Comparison of ENCODE assay signal across 1 cellular context in genomic region chr9:97501177-97501971, GRCh38.
TF ChIP-seq lines count a peak whose summit lies in the region.

Gene TMOD1, plus strand, starts transcription at chr9:97501666. Its CDS starts 22,523 bp downstream, at chr9:97524189.

TF ChIP-seq in K562, 482 proteins besides CTCF, POLR2A, EP300 and RAD21 (continued from another document and continues in another):
- TF ChIP-seq ZNF318 (IDR thresholded peaks at IDR 0.05; ENCODE audit: borderline replicate concordance in 1 of 2, low read depth in 1 of 2) (no peak), TFE3 (CRISPR knock-in tag; IDR thresholded peaks at IDR 0.05) (no peak), MTA2 (IDR thresholded peaks at IDR 0.05; ENCODE audit: low read depth) (no peak), ZNF175 (CRISPR knock-in tag; IDR thresholded peaks at IDR 0.05; ENCODE audit: low read depth) (no peak), BHLHE40 (IDR thresholded peaks at IDR 0.05; ENCODE audit: low read length) (no peak), CCNT2 (IDR thresholded peaks at IDR 0.05; ENCODE audit: borderline replicate concordance, extremely low read depth, insufficient read length, low read depth, low read length) (peak; percentile 60), TEAD1 (CRISPR knock-in tag; IDR thresholded peaks at IDR 0.05) (no peak; a peak in 1 of 4 replicates), UBTF (IDR thresholded peaks at IDR 0.05; ENCODE audit: borderline replicate concordance in 1 of 2, low read depth in 2 of 2, low read length in 2 of 2) (peak; percentile 8 to 63; a peak in 1 of 4 replicates), NFYB (IDR thresholded peaks at IDR 0.05; ENCODE audit: extremely low read depth, insufficient read length) (no peak), ZNF398 (CRISPR knock-in tag; IDR thresholded peaks at IDR 0.05) (no peak), KAT8 (IDR thresholded peaks at IDR 0.05; ENCODE audit: low read depth) (no peak), CREBBP (IDR thresholded peaks at IDR 0.05; ENCODE audit: low read depth, low read length) (no peak), MYNN (IDR thresholded peaks at IDR 0.05) (no peak), MYNN (CRISPR knock-in tag; IDR thresholded peaks at IDR 0.05) (no peak), CBX1 (IDR thresholded peaks at IDR 0.05; ENCODE audit: low read depth) (0 out of 2 replicates have a peak, but pooled peaks have one; percentile 44), NCOA2 (IDR thresholded peaks at IDR 0.05; ENCODE audit: partially characterized antibody in 2 of 2) (no peak), ZNF316 (IDR thresholded peaks at IDR 0.05) (no peak), JUN (IDR thresholded peaks at IDR 0.05; ENCODE audit: borderline replicate concordance, low read depth, low read length) (no peak), JUN (CRISPR knock-in tag; IDR thresholded peaks at IDR 0.05; ENCODE audit: borderline replicate concordance) (no peak), NFRKB (IDR thresholded peaks at IDR 0.05; ENCODE audit: low read depth) (no peak), SREBF1 (IDR thresholded peaks at IDR 0.05; ENCODE audit: borderline replicate concordance, low read depth, low read length) (no peak), BCLAF1 (IDR thresholded peaks at IDR 0.05; ENCODE audit: borderline replicate concordance in 1 of 2, control insufficient read depth in 1 of 2, low read depth in 2 of 2, low read length in 1 of 2) (no peak), HEY1 (CRISPR knock-in tag; IDR thresholded peaks at IDR 0.05; ENCODE audit: borderline replicate concordance) (no peak), U2AF1 (optimal IDR thresholded peaks at IDR 0.05; ENCODE audit: low read depth, low read length) (no peak), HDAC1 (IDR thresholded peaks at IDR 0.05) (peak in 1 of 2 experiments; percentile 68; a peak in 2 of 4 replicates), TARDBP (IDR thresholded peaks at IDR 0.05) (no peak), CREB3 (tag; conservative IDR thresholded peaks at IDR 0.05; ENCODE audit: low read depth) (no peak), POLR2B (IDR thresholded peaks at IDR 0.05; ENCODE audit: low read depth, partially characterized antibody) (no peak)
- TF ChIP-seq, protein P1, sequence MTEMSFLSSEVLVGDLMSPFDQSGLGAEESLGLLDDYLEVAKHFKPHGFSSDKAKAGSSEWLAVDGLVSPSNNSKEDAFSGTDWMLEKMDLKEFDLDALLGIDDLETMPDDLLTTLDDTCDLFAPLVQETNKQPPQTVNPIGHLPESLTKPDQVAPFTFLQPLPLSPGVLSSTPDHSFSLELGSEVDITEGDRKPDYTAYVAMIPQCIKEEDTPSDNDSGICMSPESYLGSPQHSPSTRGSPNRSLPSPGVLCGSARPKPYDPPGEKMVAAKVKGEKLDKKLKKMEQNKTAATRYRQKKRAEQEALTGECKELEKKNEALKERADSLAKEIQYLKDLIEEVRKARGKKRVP (CRISPR knock-in tag; IDR thresholded peaks at IDR 0.05): no peak
- TF ChIP-seq, protein P2, sequence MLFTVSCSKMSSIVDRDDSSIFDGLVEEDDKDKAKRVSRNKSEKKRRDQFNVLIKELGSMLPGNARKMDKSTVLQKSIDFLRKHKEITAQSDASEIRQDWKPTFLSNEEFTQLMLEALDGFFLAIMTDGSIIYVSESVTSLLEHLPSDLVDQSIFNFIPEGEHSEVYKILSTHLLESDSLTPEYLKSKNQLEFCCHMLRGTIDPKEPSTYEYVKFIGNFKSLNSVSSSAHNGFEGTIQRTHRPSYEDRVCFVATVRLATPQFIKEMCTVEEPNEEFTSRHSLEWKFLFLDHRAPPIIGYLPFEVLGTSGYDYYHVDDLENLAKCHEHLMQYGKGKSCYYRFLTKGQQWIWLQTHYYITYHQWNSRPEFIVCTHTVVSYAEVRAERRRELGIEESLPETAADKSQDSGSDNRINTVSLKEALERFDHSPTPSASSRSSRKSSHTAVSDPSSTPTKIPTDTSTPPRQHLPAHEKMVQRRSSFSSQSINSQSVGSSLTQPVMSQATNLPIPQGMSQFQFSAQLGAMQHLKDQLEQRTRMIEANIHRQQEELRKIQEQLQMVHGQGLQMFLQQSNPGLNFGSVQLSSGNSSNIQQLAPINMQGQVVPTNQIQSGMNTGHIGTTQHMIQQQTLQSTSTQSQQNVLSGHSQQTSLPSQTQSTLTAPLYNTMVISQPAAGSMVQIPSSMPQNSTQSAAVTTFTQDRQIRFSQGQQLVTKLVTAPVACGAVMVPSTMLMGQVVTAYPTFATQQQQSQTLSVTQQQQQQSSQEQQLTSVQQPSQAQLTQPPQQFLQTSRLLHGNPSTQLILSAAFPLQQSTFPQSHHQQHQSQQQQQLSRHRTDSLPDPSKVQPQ (CRISPR knock-in tag; IDR thresholded peaks at IDR 0.05; ENCODE audit: borderline replicate concordance): no peak
- TF ChIP-seq, protein P3, sequence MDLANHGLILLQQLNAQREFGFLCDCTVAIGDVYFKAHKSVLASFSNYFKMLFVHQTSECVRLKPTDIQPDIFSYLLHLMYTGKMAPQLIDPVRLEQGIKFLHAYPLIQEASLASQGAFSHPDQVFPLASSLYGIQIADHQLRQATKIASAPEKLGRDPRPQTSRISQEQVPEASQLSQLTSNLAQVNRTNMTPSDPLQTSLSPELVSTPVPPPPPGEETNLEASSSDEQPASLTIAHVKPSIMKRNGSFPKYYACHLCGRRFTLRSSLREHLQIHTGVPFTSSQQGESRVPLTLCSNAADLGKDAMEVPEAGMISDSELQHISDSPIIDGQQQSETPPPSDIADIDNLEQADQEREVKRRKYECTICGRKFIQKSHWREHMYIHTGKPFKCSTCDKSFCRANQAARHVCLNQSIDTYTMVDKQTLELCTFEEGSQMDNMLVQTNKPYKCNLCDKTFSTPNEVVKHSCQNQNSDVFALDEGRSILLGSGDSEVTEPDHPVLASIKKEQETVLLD (IDR thresholded peaks at IDR 0.05): no peak
- TF ChIP-seq, protein P4, sequence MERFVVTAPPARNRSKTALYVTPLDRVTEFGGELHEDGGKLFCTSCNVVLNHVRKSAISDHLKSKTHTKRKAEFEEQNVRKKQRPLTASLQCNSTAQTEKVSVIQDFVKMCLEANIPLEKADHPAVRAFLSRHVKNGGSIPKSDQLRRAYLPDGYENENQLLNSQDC (CRISPR knock-in tag; IDR thresholded peaks at IDR 0.05): no peak
